Comparison of ENCODE assay signal across 14 cellular contexts in genomic region chr2:106581276-106581675, GRCh38.
A peak's percentile ranks its signal among the peaks of the same experiment; 100 is the strongest.
DNase-seq lines count a peak whose midpoint lies in the region; ATAC-seq and TF ChIP-seq lines count a peak whose summit lies in the region.
"Had no signal": no experiment of that assay in that cellular context is flagged by ENCODE, and none has a peak within 500 bp of the region (broad histone marks: within the 10 kb centered on the region; RNA-seq: fewer than 3 reads in every experiment).

No MANE protein-coding gene starts in this region.

- no peaks in the 10 kb centered on the region for H3K9me3 Mint-ChIP-seq in activated naive CD4-positive, alpha-beta T cell treated with anti-CD3 and anti-CD28 coated beads, Interleukin-2, amount 10 ng/mL, durations not matched to agents 7 days and 5 days
- H3K9me3 Mint-ChIP-seq in activated naive CD4-positive, alpha-beta T cell treated with anti-CD3 and anti-CD28 coated beads, Interleukin-2, amount 50 U/mL, for 72 hours, result no peaks in the 10 kb centered on the region
- no peaks in the 10 kb centered on the region for H3K9me3 Mint-ChIP-seq in endothelial cell (ENCODE audit: unreplicated experiment)
- H3K9me3 Mint-ChIP-seq in stimulated activated naive B cell treated with anti-CD40 and anti-IgM and Interleukin-4, amounts not matched to agents 10 μg/mL and 1 μg/mL and 100 μg/mL, for 72 hours, result no peaks in the 10 kb centered on the region

- H3K4me3 Mint-ChIP-seq in activated naive CD4-positive, alpha-beta T cell treated with anti-CD3 and anti-CD28 coated beads, Interleukin-2, amount 10 ng/mL, durations not matched to agents 7 days and 5 days, result peak overlapping the region; percentile 80
- H3K4me3 Mint-ChIP-seq in endothelial cell (ENCODE audit: unreplicated experiment), result peak overlapping the region; percentile 47
- H3K4me3 Mint-ChIP-seq in stimulated activated naive B cell treated with anti-CD40 and anti-IgM and Interleukin-4, amounts not matched to agents 10 μg/mL and 1 μg/mL and 100 μg/mL, for 72 hours, result peak overlapping the region; percentile 25 to 87

- DNase-seq in activated naive CD4-positive, alpha-beta T cell treated with anti-CD3 and anti-CD28 coated beads, Interleukin-2, amount 10 ng/mL, durations not matched to agents 7 days and 5 days, result no peak
- no peak for DNase-seq in activated naive CD4-positive, alpha-beta T cell treated with anti-CD3 and anti-CD28 coated beads, Interleukin-2, amount 50 U/mL, for 72 hours (ENCODE audit: low spot score in 2 of 2)
- DNase-seq in NCI-H82 treated with DMSO at 0.1 percent for 48 hours (lab: John Stamatoyannopoulos, UW; ENCODE audit: unreplicated experiment), result peak; percentile 62
- no peak for DNase-seq in endothelial cell (ENCODE audit: low spot score)
- no peak for DNase-seq in stimulated activated naive B cell treated with anti-CD40 and anti-IgM and Interleukin-4, amounts not matched to agents 10 μg/mL and 1 μg/mL and 100 μg/mL, for 72 hours
- no peak for DNase-seq in RPMI8226
- DNase-seq: brain microvascular endothelial cell, foreskin keratinocyte, mesendoderm, NCI-H2107, pancreas, tibial artery had no signal

- no peak for ATAC-seq in activated naive CD4-positive, alpha-beta T cell treated with anti-CD3 and anti-CD28 coated beads, Interleukin-2, amount 50 U/mL, for 72 hours
- ATAC-seq in stimulated activated naive B cell treated with anti-CD40 and anti-IgM and Interleukin-4, amounts not matched to agents 10 μg/mL and 1 μg/mL and 100 μg/mL, for 72 hours (replicated peaks), result no peak
- no peak for ATAC-seq in GM21717 (IDR thresholded peaks at IDR 0.05; ENCODE audit: unreplicated experiment)
- no peak for ATAC-seq in GM21367 (IDR thresholded peaks at IDR 0.05; ENCODE audit: unreplicated experiment)

- peaks cover 15% of the 10 kb centered on the region for H3K4me1 Mint-ChIP-seq in activated naive CD4-positive, alpha-beta T cell treated with anti-CD3 and anti-CD28 coated beads, Interleukin-2, amount 10 ng/mL, durations not matched to agents 7 days and 5 days
- H3K4me1 Mint-ChIP-seq in endothelial cell (ENCODE audit: unreplicated experiment), result peaks cover 7% of the 10 kb centered on the region
- peaks cover 7 to 16% of the 10 kb centered on the region in 2 donors for H3K4me1 Mint-ChIP-seq in stimulated activated naive B cell treated with anti-CD40 and anti-IgM and Interleukin-4, amounts not matched to agents 10 μg/mL and 1 μg/mL and 100 μg/mL, for 72 hours

- peaks cover 45% of the 10 kb centered on the region for H3K27me3 Mint-ChIP-seq in activated naive CD4-positive, alpha-beta T cell treated with anti-CD3 and anti-CD28 coated beads, Interleukin-2, amount 10 ng/mL, durations not matched to agents 7 days and 5 days
- H3K27me3 Mint-ChIP-seq in endothelial cell (ENCODE audit: unreplicated experiment), result peaks cover 7% of the 10 kb centered on the region
- peaks cover 40 to 45% of the 10 kb centered on the region in 2 donors for H3K27me3 Mint-ChIP-seq in stimulated activated naive B cell treated with anti-CD40 and anti-IgM and Interleukin-4, amounts not matched to agents 10 μg/mL and 1 μg/mL and 100 μg/mL, for 72 hours

- no peak overlapping the region for H3K27ac Mint-ChIP-seq in activated naive CD4-positive, alpha-beta T cell treated with anti-CD3 and anti-CD28 coated beads, Interleukin-2, amount 10 ng/mL, durations not matched to agents 7 days and 5 days
- no peak overlapping the region for H3K27ac Mint-ChIP-seq in activated naive CD4-positive, alpha-beta T cell treated with anti-CD3 and anti-CD28 coated beads, Interleukin-2, amount 50 U/mL, for 72 hours
- H3K27ac Mint-ChIP-seq in endothelial cell (ENCODE audit: unreplicated experiment), result no peak overlapping the region
- H3K27ac Mint-ChIP-seq in stimulated activated naive B cell treated with anti-CD40 and anti-IgM and Interleukin-4, amounts not matched to agents 10 μg/mL and 1 μg/mL and 100 μg/mL, for 72 hours, result peak overlapping the region; percentile 11

- CTCF ChIA-PET in activated naive CD4-positive, alpha-beta T cell treated with anti-CD3 and anti-CD28 coated beads, Interleukin-2, amount 10 ng/mL, durations not matched to agents 7 days and 5 days (lab: Charles Lee), result interaction anchor here (0.9 kb wide), 1 partner anchor 8 kb away, joined by 3 read pairs; no protein-coding TSS in a partner anchor

- TF ChIP-seq CTCF in endothelial cell (IDR thresholded peaks at IDR 0.05; ENCODE audit: unreplicated experiment), result no peak

- H3K36me3 Mint-ChIP-seq in activated naive CD4-positive, alpha-beta T cell treated with anti-CD3 and anti-CD28 coated beads, Interleukin-2, amount 10 ng/mL, durations not matched to agents 7 days and 5 days, result no peaks in the 10 kb centered on the region
- no peaks in the 10 kb centered on the region for H3K36me3 Mint-ChIP-seq in activated naive CD4-positive, alpha-beta T cell treated with anti-CD3 and anti-CD28 coated beads, Interleukin-2, amount 50 U/mL, for 72 hours
- no peaks in the 10 kb centered on the region for H3K36me3 Mint-ChIP-seq in endothelial cell (ENCODE audit: low read depth, unreplicated experiment)
- H3K36me3 Mint-ChIP-seq in stimulated activated naive B cell treated with anti-CD40 and anti-IgM and Interleukin-4, amounts not matched to agents 10 μg/mL and 1 μg/mL and 100 μg/mL, for 72 hours, result no peaks in the 10 kb centered on the region
